In the genomic region with DNA sequence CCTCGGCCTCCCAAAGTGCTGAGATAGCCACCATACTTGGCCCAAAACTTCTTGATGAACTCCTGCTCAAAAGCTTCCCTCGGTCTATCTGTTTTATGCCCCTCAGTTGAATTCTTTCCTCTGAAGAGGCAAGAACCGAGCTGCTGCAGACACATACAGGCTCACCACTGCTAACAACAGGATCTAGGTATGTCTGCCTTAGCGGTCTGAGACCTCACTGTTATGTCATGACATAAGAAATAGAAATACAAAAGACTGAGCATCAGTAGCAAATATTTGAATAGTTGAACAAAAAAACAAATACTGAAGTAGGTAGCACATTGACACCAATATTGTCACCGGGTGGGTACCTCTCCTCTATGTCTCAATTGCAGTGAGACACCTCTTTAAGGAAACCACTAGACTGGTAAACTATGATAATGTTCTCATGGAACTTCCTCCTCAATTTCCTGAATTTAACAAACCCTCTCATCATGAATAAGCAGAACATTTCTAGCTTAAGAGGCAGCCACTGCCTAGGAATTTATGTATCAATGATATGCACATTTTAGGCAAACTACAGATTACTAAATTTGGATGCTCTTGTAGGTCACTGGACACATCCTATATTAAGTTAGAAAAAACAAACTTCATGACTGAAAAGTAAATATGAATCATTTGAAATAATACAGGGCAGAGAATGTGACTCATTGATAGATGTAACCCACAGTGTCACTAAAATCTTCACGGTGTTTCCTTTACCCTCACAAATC, we compare ENCODE assay signal across 10 cellular contexts. TPM values are rescaled to one million over a fixed set of nuclear protein-coding genes. Genes with fewer than 3 reads are reported as not detected.
A peak's percentile ranks its signal among the peaks of the same experiment; 100 is the strongest.
DNase-seq lines count a peak whose midpoint lies in the region; ATAC-seq, FAIRE-seq and TF ChIP-seq lines count a peak whose summit lies in the region.
"Had no signal": no experiment of that assay in that cellular context is flagged by ENCODE, and none has a peak within 500 bp of the region (broad histone marks: within the 10 kb centered on the region; RNA-seq: fewer than 3 reads in every experiment).

No MANE protein-coding gene starts in this region.

- TF ChIP-seq CTCF in HepG2 (CRISPR knock-in tag; IDR thresholded peaks at IDR 0.05) (no peak), right lobe of liver (IDR thresholded peaks at IDR 0.05) (no peak), SK-N-SH (IDR thresholded peaks at IDR 0.05) (no peak), upper lobe of right lung (IDR thresholded peaks at IDR 0.05) (no peak)

- intact Hi-C loops in HepG2 (cut with micrococcal nuclease; ENCODE audit: unreplicated experiment) = loop anchor here (10.0 kb wide), 1 partner anchor 650 kb away; a partner anchor contains a TSS
- intact Hi-C loops in right lobe of liver (cut with DNase I) = no loop called here
- intact Hi-C loops in upper lobe of right lung (cut with DNase I) = no loop called here

- no peak overlapping the region for H3K56ac ChIP-seq in mesendoderm (ENCODE audit: low read length)

- H4K20me1 ChIP-seq in HepG2 (ENCODE audit: insufficient read depth, low read length) (no peaks in the 10 kb centered on the region), SK-N-SH (ENCODE audit: insufficient read depth) (no peaks in the 10 kb centered on the region)

- H2AK5ac ChIP-seq in mesendoderm (ENCODE audit: low read length) = no peak overlapping the region

- no peak overlapping the region for H2BK15ac ChIP-seq in mesendoderm (replicated peaks; ENCODE audit: low read depth)

- no peak for DNase-seq in HepG2 (ENCODE audit: low spot score)
- no peak for DNase-seq in right lobe of liver
- no peak for DNase-seq in SK-N-SH
- no peak for DNase-seq in epithelial cell of prostate (ENCODE audit: low read depth, low spot score)
- DNase-seq in upper lobe of right lung = no peak
- no peak for DNase-seq in SHP77 treated with DMSO at 0.1 percent for 48 hours (lab: John Stamatoyannopoulos, UW)
- DNase-seq in mesendoderm = no peak
- DNase-seq: left ventricle myocardium inferior, sigmoid colon had no signal

- H3K9me2 ChIP-seq in SK-N-SH = no peaks in the 10 kb centered on the region

- no peak overlapping the region for H4K5ac ChIP-seq in mesendoderm (ENCODE audit: low read length)

- H3K9me3 ChIP-seq in HepG2 (ENCODE audit: low read length) (no peaks in the 10 kb centered on the region), right lobe of liver (no peaks in the 10 kb centered on the region), SK-N-SH (no peaks in the 10 kb centered on the region), upper lobe of right lung (no peaks in the 10 kb centered on the region)
- H3K9me3 ChIP-seq: left ventricle myocardium inferior, sigmoid colon had no signal

- no peaks in the 10 kb centered on the region for H3K79me2 ChIP-seq in HepG2 (ENCODE audit: insufficient read depth, low read length)
- no peaks in the 10 kb centered on the region for H3K79me2 ChIP-seq in SK-N-SH (ENCODE audit: insufficient read depth)
- no peaks in the 10 kb centered on the region for H3K79me2 ChIP-seq in mesendoderm (ENCODE audit: control insufficient read depth, insufficient read depth, low read length)

- H3K9ac ChIP-seq in HepG2 (ENCODE audit: insufficient read depth, low read depth, low read length) (no peak overlapping the region), SK-N-SH (no peak overlapping the region), mesendoderm (ENCODE audit: low read length) (no peak overlapping the region)

- no peak overlapping the region for H2BK120ac ChIP-seq in mesendoderm (ENCODE audit: low read depth, low read length)

- H3K27me3 ChIP-seq in HepG2 (ENCODE audit: control insufficient read depth in 1 of 2, insufficient read depth in 2 of 2, low read length in 2 of 2) (no peaks in the 10 kb centered on the region; a peak in 1 of 5 replicates), right lobe of liver (no peaks in the 10 kb centered on the region), SK-N-SH (ENCODE audit: insufficient read depth) (no peaks in the 10 kb centered on the region), upper lobe of right lung (no peaks in the 10 kb centered on the region), mesendoderm (ENCODE audit: insufficient read depth, low read length, poor library complexity) (no peaks in the 10 kb centered on the region)
- H3K27me3 ChIP-seq: sigmoid colon had no signal

- H2AFZ ChIP-seq in HepG2 (ENCODE audit: low read length) (no peak overlapping the region), SK-N-SH (ENCODE audit: low read depth) (no peak overlapping the region)

- no peak for TF ChIP-seq RAD21 in HepG2 (CRISPR knock-in tag; IDR thresholded peaks at IDR 0.05)
- TF ChIP-seq RAD21 in SK-N-SH (IDR thresholded peaks at IDR 0.05; ENCODE audit: low read length) = no peak

- ATAC-seq in HepG2 (no peak), right lobe of liver (no peak), upper lobe of right lung (peak; percentile 27), GM21390 (IDR thresholded peaks at IDR 0.05; ENCODE audit: unreplicated experiment) (no peak)

- H4K8ac ChIP-seq in mesendoderm (ENCODE audit: low read depth, low read length) = no peak overlapping the region

- no TSS peak for BruUV-seq in HepG2 (replicated peaks; lab: Mats Ljungman, UMichigan)

- H3K4me1 ChIP-seq in HepG2 (ENCODE audit: insufficient read depth, low read length) (peaks cover 20% of the 10 kb centered on the region), right lobe of liver (peaks cover 0 to 11% (median 2%) of the 10 kb centered on the region in 4 donors), SK-N-SH (ENCODE audit: control insufficient read depth in 1 of 2, insufficient read depth in 2 of 2, low read depth in 1 of 2, low read length in 1 of 2) (no peaks in the 10 kb centered on the region), upper lobe of right lung (no peaks in the 10 kb centered on the region), mesendoderm (ENCODE audit: control insufficient read depth, low read depth, low read length) (no peaks in the 10 kb centered on the region)
- H3K4me1 ChIP-seq: left ventricle myocardium inferior, sigmoid colon had no signal

- H3K4ac ChIP-seq in mesendoderm (ENCODE audit: low read depth, low read length) = no peak overlapping the region

- H3K27ac ChIP-seq in HepG2 (ENCODE audit: extremely low read length, insufficient read depth, low read length) = no peak overlapping the region
- H3K27ac ChIP-seq in right lobe of liver = no peak overlapping the region
- H3K27ac ChIP-seq in SK-N-SH (ENCODE audit: low read depth in 2 of 2, low read length in 1 of 2) = peak overlapping the region in 1 of 2 experiments; percentile 48; a peak in 2 of 4 replicates
- peak overlapping the region; percentile 27 for H3K27ac ChIP-seq in epithelial cell of prostate
- no peak overlapping the region for H3K27ac ChIP-seq in upper lobe of right lung
- H3K27ac ChIP-seq in mesendoderm (ENCODE audit: low read depth, low read length) = no peak overlapping the region
- H3K27ac ChIP-seq: left ventricle myocardium inferior, sigmoid colon had no signal

- no peak overlapping the region for H3K4me2 ChIP-seq in HepG2 (ENCODE audit: low read depth, low read length)
- H3K4me2 ChIP-seq in SK-N-SH = peak overlapping the region; percentile 10; the same call in 1 of the 2 replicates
- H3K4me2 ChIP-seq in mesendoderm (ENCODE audit: low read length) = no peak overlapping the region

- H3K23ac ChIP-seq in mesendoderm (ENCODE audit: low read length) = no peak overlapping the region

- in situ Hi-C loops in HepG2 (cut with HindIII; ENCODE audit: extremely low pct_ligation_motif_present, low pct_unique_long_range_greater_than_20kb) = no loop called here

- CTCF ChIA-PET in HepG2 (lab: Yijun Ruan, JAX; ENCODE audit: low intra/inter-chr PET ratio, low total read pairs) = no interaction called here
- CTCF ChIA-PET in SK-N-SH (lab: Yijun Ruan, JAX) = no interaction called here

- no peak overlapping the region for H2BK5ac ChIP-seq in mesendoderm (ENCODE audit: low read length)

- 36% methylated on average over 6 of the region's 6 CpGs for WGBS in HepG2 (ENCODE audit: low lambda C conversion rate)
- 68% methylated on average over 5 of the region's 6 CpGs for WGBS in right lobe of liver (ENCODE audit: insufficient coverage, low coverage, low lambda C conversion rate, missing lambda C conversion rate)
- WGBS in SK-N-SH (ENCODE audit: low lambda C conversion rate) = 83% methylated on average over 6 of the region's 6 CpGs
- no CpG with 5 or more reads among the region's 6 CpGs for WGBS in mesendoderm (ENCODE audit: extremely low coverage, insufficient coverage, low lambda C conversion rate)

- no peaks in the 10 kb centered on the region for H3K36me3 ChIP-seq in HepG2 (replicated peaks in 1 of 2; ENCODE audit: control insufficient read depth in 1 of 2, insufficient read depth in 2 of 2, low read length in 2 of 2)
- no peaks in the 10 kb centered on the region for H3K36me3 ChIP-seq in right lobe of liver
- no peaks in the 10 kb centered on the region for H3K36me3 ChIP-seq in SK-N-SH (replicated peaks in 1 of 2; ENCODE audit: control insufficient read depth in 1 of 2, insufficient read depth in 2 of 2, low read length in 1 of 2)
- no peaks in the 10 kb centered on the region for H3K36me3 ChIP-seq in upper lobe of right lung
- H3K36me3 ChIP-seq in mesendoderm (ENCODE audit: control insufficient read depth, insufficient read depth, low read length) = no peaks in the 10 kb centered on the region
- H3K36me3 ChIP-seq: left ventricle myocardium inferior, sigmoid colon had no signal

- POLR2A ChIA-PET in HepG2 (lab: Yijun Ruan, JAX) = no interaction called here
- POLR2A ChIA-PET in SK-N-SH (lab: Yijun Ruan, JAX) = no interaction called here

- TF ChIP-seq POLR2A in HepG2 (IDR thresholded peaks at IDR 0.05; ENCODE audit: insufficient read depth in 1 of 2, low read depth in 2 of 2, low read length in 2 of 2) = no peak
- no peak for TF ChIP-seq POLR2A in right lobe of liver (IDR thresholded peaks at IDR 0.05)

- peak; percentile 34 for FAIRE-seq in HepG2 (lab: Jason Lieb, UNC)

- H3K79me1 ChIP-seq in mesendoderm (ENCODE audit: low read length) = no peaks in the 10 kb centered on the region

- H3F3A ChIP-seq in SK-N-SH (replicated peaks; ENCODE audit: insufficient read depth) = peaks cover 6% of the 10 kb centered on the region

- H3K4me3 ChIP-seq in HepG2 (replicated peaks in 1 of 3; ENCODE audit: insufficient read depth in 1 of 3, low read depth in 2 of 3, low read length in 3 of 3) = no peak overlapping the region
- no peak overlapping the region for H3K4me3 ChIP-seq in right lobe of liver
- no peak overlapping the region for H3K4me3 ChIP-seq in SK-N-SH (ENCODE audit: low read depth in 2 of 2, low read length in 1 of 2)
- no peak overlapping the region for H3K4me3 ChIP-seq in upper lobe of right lung
- no peak overlapping the region for H3K4me3 ChIP-seq in mesendoderm (ENCODE audit: low read length)
- H3K4me3 ChIP-seq: left ventricle myocardium inferior, sigmoid colon had no signal

- TF ChIP-seq EP300 in HepG2 (IDR thresholded peaks at IDR 0.05; ENCODE audit: low read depth in 2 of 2, low read length in 2 of 2) = no peak
- no peak for TF ChIP-seq EP300 in HepG2 (CRISPR knock-in tag; IDR thresholded peaks at IDR 0.05; ENCODE audit: borderline replicate concordance)
- TF ChIP-seq EP300 in SK-N-SH (IDR thresholded peaks at IDR 0.05; ENCODE audit: borderline replicate concordance in 1 of 2, low read depth in 1 of 2, low read length in 1 of 2) = no peak

- no peak overlapping the region for H3K18ac ChIP-seq in mesendoderm (ENCODE audit: low read length)

RNA-seq across cellular contexts. Expression of a gene that starts 9.4 kb away (rescaled TPM):
- total RNA-seq in HepG2 (2016; rRNA removed; fragmentation: Illumina TruSeq; extraction: Trizol) (19.4 and 21.8 TPM in 2 replicates), right lobe of liver (1 to 10 TPM; 3.9 to 7.6 (median 5.7) TPM), upper lobe of right lung (22.1 TPM)
- 3.0 and 4.1 TPM in 2 replicates for total RNA-seq in HepG2 (2016; cell fraction: cytosol; rRNA removed; fragmentation: Illumina TruSeq; extraction: Trizol; ENCODE audit: low read depth)
- total RNA-seq in HepG2 (2016; cell fraction: insoluble cytoplasmic fraction; rRNA removed; fragmentation: Illumina TruSeq; extraction: Trizol) = 18.5 and 18.8 TPM in 2 replicates
- total RNA-seq in HepG2 (2016; cell fraction: membrane; rRNA removed; fragmentation: Illumina TruSeq; extraction: Trizol) = 6.7 and 8.3 TPM in 2 replicates
- 36.7 and 39.8 TPM in 2 replicates for total RNA-seq in HepG2 (2016; cell fraction: nucleus; rRNA removed; fragmentation: Illumina TruSeq; extraction: Trizol)
- polyA plus RNA-seq in HepG2 (2011; rRNA removed) (8.8 and 9.5 TPM in 2 replicates), SK-N-SH (2012; rRNA removed) (9.9 and 12.0 TPM in 2 replicates)
- polyA plus RNA-seq in HepG2 (2011; cell fraction: cytosol; rRNA removed) = 3.9 and 6.8 TPM in 2 replicates
- polyA plus RNA-seq in HepG2 (2011; cell fraction: nucleus; rRNA removed) = 7.1 and 11.0 TPM in 2 replicates
- polyA plus RNA-seq in HepG2 (2012) = 5.4 and 7.4 TPM in 2 replicates
- polyA plus RNA-seq in HepG2 (2016; cell fraction: cytosol; fragmentation: Illumina TruSeq; extraction: Trizol; ENCODE audit: low read depth) = 0.29 and 0.48 TPM in 2 replicates
- polyA plus RNA-seq in HepG2 (2016; cell fraction: insoluble cytoplasmic fraction; fragmentation: Illumina TruSeq; extraction: Trizol; ENCODE audit: low read depth) = 10.8 and 12.3 TPM in 2 replicates
- polyA plus RNA-seq in HepG2 (2016; cell fraction: membrane; fragmentation: Illumina TruSeq; extraction: Trizol; ENCODE audit: low read depth) = 1.5 and 1.9 TPM in 2 replicates
- polyA plus RNA-seq in HepG2 (2016; cell fraction: nucleus; fragmentation: Illumina TruSeq; extraction: Trizol; ENCODE audit: insufficient read depth, low read depth) = 14.3 and 16.7 TPM in 2 replicates
- polyA minus RNA-seq in HepG2 (2011; rRNA and poly(A)+ RNA removed; ENCODE audit: low replicate concordance) = 22.2 and 28.0 TPM in 2 replicates
- 22.2 and 25.0 TPM in 2 replicates for polyA minus RNA-seq in HepG2 (2011; cell fraction: cytosol; rRNA and poly(A)+ RNA removed)
- 87.7 and 92.5 TPM in 2 replicates for polyA minus RNA-seq in HepG2 (2011; cell fraction: nucleus; rRNA and poly(A)+ RNA removed)
- polyA plus RNA-seq in SK-N-SH (2012; cell fraction: cytosol; rRNA removed) = 9.5 and 9.6 TPM in 2 replicates
- polyA plus RNA-seq in SK-N-SH (2012; cell fraction: nucleus; rRNA removed) = 24.0 and 33.9 TPM in 2 replicates
- polyA plus RNA-seq in mesendoderm (2013, experiment 1 of 2) = 5.5 TPM
- 5.3 TPM for polyA plus RNA-seq in mesendoderm (2013, experiment 2 of 2)
